ENCODE assay signal across 14 cellular contexts in genomic region chr3:132593950-132594328, GRCh38. TPM values are rescaled to one million over a fixed set of nuclear protein-coding genes. Genes with fewer than 3 reads are reported as not detected.
A peak's percentile ranks its signal among the peaks of the same experiment; 100 is the strongest.
DNase-seq lines count a peak whose midpoint lies in the region; ATAC-seq and TF ChIP-seq lines count a peak whose summit lies in the region.
"Had no signal": no experiment of that assay in that cellular context is flagged by ENCODE, and none has a peak within 500 bp of the region (broad histone marks: within the 10 kb centered on the region; RNA-seq: fewer than 3 reads in every experiment).

No MANE protein-coding gene starts in this region.

- no peak overlapping the region for H3K4me3 Mint-ChIP-seq in osteocyte (ENCODE audit: unreplicated experiment)
- H3K4me3 Mint-ChIP-seq: brain, memory B cell had no signal

- no peak overlapping the region for H3K4me3 ChIP-seq in epithelial cell of esophagus (ENCODE audit: low read length)
- H3K4me3 ChIP-seq: heart right ventricle had no signal

- no peaks in the 10 kb centered on the region for H3K27me3 Mint-ChIP-seq in osteocyte (ENCODE audit: unreplicated experiment)
- H3K27me3 Mint-ChIP-seq: brain, memory B cell had no signal

- no peak for ATAC-seq in HG02981 (IDR thresholded peaks at IDR 0.05; ENCODE audit: unreplicated experiment)
- no peak for ATAC-seq in GM21723 (IDR thresholded peaks at IDR 0.05; ENCODE audit: unreplicated experiment)
- no peak for ATAC-seq in GM18867 (IDR thresholded peaks at IDR 0.05; ENCODE audit: unreplicated experiment)
- ATAC-seq: heart right ventricle had no signal

- peak; percentile 59 for DNase-seq in GM03348 (ENCODE audit: low spot score)
- DNase-seq in SK-MEL-5 (ENCODE audit: low read depth, low spot score) = peak; percentile 22
- DNase-seq in epithelial cell of esophagus (ENCODE audit: low read depth) = peak; percentile 90
- no peak for DNase-seq in osteocyte (ENCODE audit: extremely low spot score, unreplicated experiment)
- DNase-seq in NCI-H187 (lab: John Stamatoyannopoulos, UW) = no peak
- DNase-seq: heart right ventricle; NCI-H146; NK-92 treated with Interleukin-12 subunit alpha and Interleukin-12 subunit beta, amount 100 ng/mL, for 24 hours; retina had no signal

- TF ChIP-seq CTCF in epithelial cell of esophagus (IDR thresholded peaks at IDR 0.05; ENCODE audit: insufficient read depth, low read depth, low read length, missing control alignments) (no peak), osteocyte (IDR thresholded peaks at IDR 0.05) (no peak)

- H3K4me1 Mint-ChIP-seq in osteocyte (ENCODE audit: unreplicated experiment) = peaks cover 53% of the 10 kb centered on the region
- H3K4me1 Mint-ChIP-seq: brain had no signal

- H3K9me3 Mint-ChIP-seq in osteocyte (ENCODE audit: unreplicated experiment) = no peaks in the 10 kb centered on the region

- in situ Hi-C loops in SK-MEL-5 (cut with HindIII; ENCODE audit: low pct_unique_long_range_greater_than_20kb, low sequenced_read_pairs) = no loop called here

- peaks cover 10% of the 10 kb centered on the region for H3K36me3 Mint-ChIP-seq in osteocyte (ENCODE audit: unreplicated experiment)

- H3K27ac Mint-ChIP-seq in osteocyte (ENCODE audit: unreplicated experiment) = peak overlapping the region; percentile 96
- H3K27ac Mint-ChIP-seq: brain, memory B cell had no signal

RNA-seq across cellular contexts. Expression of gene ACKR4, which starts 3.1 kb away (rescaled TPM):
- total RNA-seq in SK-MEL-5 (2014; rRNA removed; shearing (Covaris generic)) = not detected in 2 replicates
- polyA plus RNA-seq in SK-MEL-5 (2015; cell fraction: cytosol; rRNA removed) = not detected in 2 replicates
- 0.43 TPM in 1 of 2 replicates, not detected in the other for polyA plus RNA-seq in SK-MEL-5 (2015; cell fraction: nucleus; rRNA removed)
- 0.42 and 0.64 TPM in 2 replicates for total RNA-seq in osteocyte

Comparison
In these comparisons a context has a peak if more than half of its experiments do, and no peak if none do; other contexts are left out.
1. DNase-seq: peak in GM03348 (single experiment), SK-MEL-5 (single experiment) and epithelial cell of esophagus (single experiment); none in osteocyte (single experiment) and NCI-H187 (0 of 2).